8 cellular contexts compared by ENCODE assay signal in the genomic region with DNA sequence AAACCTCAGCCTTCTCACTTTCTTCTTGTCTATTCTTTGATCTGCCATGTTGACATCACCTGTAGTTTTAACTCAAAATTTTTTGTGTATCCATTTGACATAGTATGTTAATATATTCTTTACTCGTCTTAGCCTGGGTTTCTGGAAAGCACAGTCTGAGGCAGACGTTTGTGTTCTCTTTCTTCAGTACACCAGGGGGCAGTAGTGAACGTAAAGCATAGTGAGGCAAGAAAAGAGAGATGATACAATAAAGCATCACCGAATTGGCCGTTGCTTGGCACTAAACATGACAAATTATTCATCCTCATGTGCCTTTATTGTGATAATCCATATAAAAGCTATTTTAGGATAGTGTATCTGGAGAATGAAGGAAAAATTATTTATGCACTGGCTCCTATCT.
DNase-seq lines count a peak whose midpoint lies in the region; ATAC-seq lines count a peak whose summit lies in the region.

No MANE protein-coding gene starts in this region.

- peak; percentile 3 for DNase-seq in stimulated activated CD4-positive, alpha-beta T cell treated with anti-CD3 and anti-CD28 coated beads, Interleukin-15, amount 100 ng/mL, for 24 hours
- DNase-seq in stimulated activated CD4-positive, alpha-beta T cell treated with anti-CD3 and anti-CD28 coated beads, Interleukin-2, amount 100 ng/mL, for 24 hours, result no peak
- DNase-seq in SHP77 (lab: John Stamatoyannopoulos, UW) (peak; percentile 41 to 62), pons (ENCODE audit: low spot score) (peak; percentile 60), GOT3 (lab: John Stamatoyannopoulos, UW) (no peak)

- ATAC-seq in HG03565 (IDR thresholded peaks at IDR 0.05; ENCODE audit: unreplicated experiment) (peak; percentile 59), esophagus mucosa (peak; percentile 67), GM21423 (IDR thresholded peaks at IDR 0.05; ENCODE audit: unreplicated experiment) (no peak)

Comparison
In these comparisons a context has a peak if more than half of its experiments do, and no peak if none do; other contexts are left out.
1. DNase-seq: peak in stimulated activated CD4-positive, alpha-beta T cell treated with anti-CD3 and anti-CD28 coated beads, Interleukin-15, amount 100 ng/mL, for 24 hours (single experiment), SHP77 (2 of 2) and pons (single experiment); none in stimulated activated CD4-positive, alpha-beta T cell treated with anti-CD3 and anti-CD28 coated beads, Interleukin-2, amount 100 ng/mL, for 24 hours (0 of 2) and GOT3 (single experiment).